In genomic region chr13:100787899-100788298, GRCh38 we compare ENCODE assay signal across 9 cellular contexts.
"Had no signal": no experiment of that assay in that cellular context is flagged by ENCODE, and none has a peak within 500 bp of the region (broad histone marks: within the 10 kb centered on the region; RNA-seq: fewer than 3 reads in every experiment).

No MANE protein-coding gene starts in this region.

- H3K4me3 ChIP-seq: GM23338, K562 had no signal

- ATAC-seq: GM23338, K562 had no signal

- H3K27ac ChIP-seq: HL-60 had no signal

- DNase-seq: H9, HCEC 1CT, HFFc6, IMR-90 had no signal

- H3K4me2 ChIP-seq: GM23338 had no signal

- H2AFZ ChIP-seq: GM23338 had no signal

- FAIRE-seq: H1, H54, K562 had no signal
